In genomic region chr6:23705691-23706090, GRCh38 we compare ENCODE assay signal across 28 cellular contexts.
"Had no signal": no experiment of that assay in that cellular context is flagged by ENCODE, and none has a peak within 500 bp of the region (broad histone marks: within the 10 kb centered on the region; RNA-seq: fewer than 3 reads in every experiment).

No MANE protein-coding gene starts in this region.

- ATAC-seq: activated CD8-positive, alpha-beta T cell treated with anti-CD3 and anti-CD28 coated beads for 36 hours; activated naive CD4-positive, alpha-beta T cell treated with anti-CD3 and anti-CD28 coated beads, Interleukin-2, amount 50 U/mL, for 72 hours; activated T-cell treated with anti-CD3 and anti-CD28 coated beads, Interleukin-2, amount 50 U/mL, for 4 hours; activated T-cell treated with anti-CD3 and anti-CD28 coated beads, Interleukin-2, amount 50 U/mL, for 72 hours; body of pancreas had no signal

- DNase-seq: activated B cell treated with CpG ODN at 0.5 μM for 24 hours; activated CD4-positive, alpha-beta memory T cell treated with anti-CD3 and anti-CD28 coated beads for 36 hours; activated CD4-positive, alpha-beta T cell treated with anti-CD3 and anti-CD28 coated beads for 4 hours; activated CD4-positive, alpha-beta T cell treated with anti-CD3 and anti-CD28 coated beads, Interleukin-2, amount 10 ng/mL, durations not matched to agents 24 days and 14 days; activated CD4-positive, alpha-beta T cell treated with anti-CD3 and anti-CD28 coated beads, Interleukin-2, amount 50 U/mL, for 1 hour; activated CD4-positive, alpha-beta T cell treated with anti-CD3 and anti-CD28 coated beads, Interleukin-2, amount 50 U/mL, for 4 hours; activated CD4-positive, CD25-positive, alpha-beta regulatory T cell treated with anti-CD3 and anti-CD28 coated beads, Interleukin-2, amount 50 U/mL, for 72 hours; activated CD8-positive, alpha-beta memory T cell treated with anti-CD3 and anti-CD28 coated beads, Interleukin-2, amount 50 U/mL, for 4 hours; activated CD8-positive, alpha-beta T cell treated with anti-CD3 and anti-CD28 coated beads for 36 hours; activated effector memory CD4-positive, alpha-beta T cell treated with Interleukin-2 at 50 U/mL for 16 hours; activated gamma-delta T cell treated with Interleukin-2 at 50 U/mL for 16 hours; activated naive CD4-positive, alpha-beta T cell; activated naive CD4-positive, alpha-beta T cell treated with anti-CD3 and anti-CD28 coated beads for 36 hours; activated naive CD4-positive, alpha-beta T cell treated with anti-CD3 and anti-CD28 coated beads, Interleukin-2, amount 50 U/mL, for 16 hours; activated naive CD8-positive, alpha-beta T cell treated with anti-CD3 and anti-CD28 coated beads for 36 hours; activated T-cell treated with anti-CD3 and anti-CD28 coated beads for 4 hours; activated T-cell treated with anti-CD3 and anti-CD28 coated beads, Interleukin-2, amount 50 U/mL, for 1 hour; activated T-cell treated with anti-CD3 and anti-CD28 coated beads, Interleukin-2, amount 50 U/mL, for 4 hours; activated T-cell treated with anti-CD3 and anti-CD28 coated beads, Interleukin-2, amount 50 U/mL, for 72 hours; adrenal gland; amniotic stem cell; aorta; body of pancreas; brain microvascular endothelial cell; central memory CD4-positive, alpha-beta T cell; T-helper 2 cell; T-helper 9 cell had no signal
